ENCODE assay signal across 2 cellular contexts in the genomic region with DNA sequence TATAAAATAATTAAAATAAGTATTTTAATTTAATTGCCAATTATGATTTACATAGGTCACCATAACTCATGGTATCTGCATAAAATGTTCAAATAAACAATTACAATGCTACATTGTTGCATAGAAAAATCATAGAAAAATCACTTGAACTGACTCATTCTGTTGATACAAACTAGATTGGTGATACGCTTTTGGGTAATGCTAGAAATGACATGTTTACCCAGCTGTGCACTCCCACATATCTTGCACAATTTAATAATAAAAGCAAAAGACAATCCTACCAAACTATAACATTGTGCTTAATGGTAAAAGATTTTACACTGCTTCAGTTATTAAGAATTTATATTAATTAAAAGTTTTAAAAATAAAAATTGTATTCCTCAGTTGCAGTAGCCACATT.
A peak's percentile ranks its signal among the peaks of the same experiment; 100 is the strongest.
TF ChIP-seq lines count a peak whose summit lies in the region.

No MANE protein-coding gene starts in this region.

TF ChIP-seq in A549, 52 proteins besides CTCF, POLR2A, EP300 and RAD21:
- 0 out of 2 replicates have a peak, but pooled peaks have one; percentile 28 for TF ChIP-seq JUNB (IDR thresholded peaks at IDR 0.05)
- TF ChIP-seq FOXS1 (CRISPR knock-in tag; IDR thresholded peaks at IDR 0.05), result peak; percentile 95; the same call in 1 of the 2 replicates
- TF ChIP-seq CHD2 (IDR thresholded peaks at IDR 0.05; ENCODE audit: low read length, partially characterized antibody), result no peak
- TF ChIP-seq FOSL2 (IDR thresholded peaks at IDR 0.05), result 0 out of 2 replicates have a peak, but pooled peaks have one; percentile 5
- peak; percentile 61 for TF ChIP-seq FOSL2 (CRISPR knock-in tag; IDR thresholded peaks at IDR 0.05)
- peak; percentile 31 to 64; a peak in 2 of 4 replicates for TF ChIP-seq CEBPB (IDR thresholded peaks at IDR 0.05)
- no peak for TF ChIP-seq MYC (IDR thresholded peaks at IDR 0.05; ENCODE audit: borderline replicate concordance, low read length)

TF ChIP-seq in IMR-90, 13 proteins besides CTCF, POLR2A, EP300 and RAD21:
- TF ChIP-seq, protein P1, sequence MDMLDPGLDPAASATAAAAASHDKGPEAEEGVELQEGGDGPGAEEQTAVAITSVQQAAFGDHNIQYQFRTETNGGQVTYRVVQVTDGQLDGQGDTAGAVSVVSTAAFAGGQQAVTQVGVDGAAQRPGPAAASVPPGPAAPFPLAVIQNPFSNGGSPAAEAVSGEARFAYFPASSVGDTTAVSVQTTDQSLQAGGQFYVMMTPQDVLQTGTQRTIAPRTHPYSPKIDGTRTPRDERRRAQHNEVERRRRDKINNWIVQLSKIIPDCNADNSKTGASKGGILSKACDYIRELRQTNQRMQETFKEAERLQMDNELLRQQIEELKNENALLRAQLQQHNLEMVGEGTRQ (IDR thresholded peaks at IDR 0.05; ENCODE audit: low read depth, low read length), result no peak
- TF ChIP-seq RCOR1 (IDR thresholded peaks at IDR 0.05; ENCODE audit: insufficient replicate concordance, low read length), result no peak
- no peak for TF ChIP-seq CHD1 (IDR thresholded peaks at IDR 0.05; ENCODE audit: low read depth, low read length)
- peak; percentile 95 for TF ChIP-seq CEBPB (IDR thresholded peaks at IDR 0.05; ENCODE audit: low read depth, low read length)
- no peak for TF ChIP-seq MAFK (IDR thresholded peaks at IDR 0.05; ENCODE audit: low read depth, low read length)
- no peak for TF ChIP-seq MAZ (IDR thresholded peaks at IDR 0.05; ENCODE audit: borderline replicate concordance, low read depth, low read length)
- TF ChIP-seq FOS (IDR thresholded peaks at IDR 0.05; ENCODE audit: low read depth, low read length), result peak; percentile 75
- TF ChIP-seq SMC3 (IDR thresholded peaks at IDR 0.05; ENCODE audit: low read depth, low read length), result no peak
TF ChIP-seq in IMR-90: peak in this region for 2.
